1 cellular context compared by ENCODE assay signal in the genomic region with DNA sequence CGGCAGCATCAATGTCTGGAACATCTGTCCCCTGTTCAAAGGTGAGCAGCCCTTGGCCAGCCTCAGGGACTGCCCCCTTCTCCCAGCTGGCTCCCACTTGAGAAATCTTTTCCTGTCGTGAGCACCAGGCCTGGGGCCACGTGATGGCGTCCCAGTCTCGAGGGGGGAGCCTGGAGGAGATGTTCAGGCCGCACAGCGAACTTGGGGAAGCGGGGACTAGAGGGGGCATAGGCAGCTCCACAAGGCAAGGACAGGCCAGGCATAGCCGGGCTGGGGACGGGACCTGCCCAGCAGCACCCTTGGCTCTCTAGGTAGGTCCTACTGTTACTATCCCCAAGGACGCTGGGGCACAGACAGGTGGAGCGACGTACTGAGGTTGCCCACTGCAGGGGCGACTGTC.
TF ChIP-seq lines count a peak whose summit lies in the region.

No MANE protein-coding gene starts in this region.

TF ChIP-seq in HCT116, 20 proteins besides CTCF, POLR2A, EP300 and RAD21 (continued from another document):
- TF ChIP-seq, protein P1, sequence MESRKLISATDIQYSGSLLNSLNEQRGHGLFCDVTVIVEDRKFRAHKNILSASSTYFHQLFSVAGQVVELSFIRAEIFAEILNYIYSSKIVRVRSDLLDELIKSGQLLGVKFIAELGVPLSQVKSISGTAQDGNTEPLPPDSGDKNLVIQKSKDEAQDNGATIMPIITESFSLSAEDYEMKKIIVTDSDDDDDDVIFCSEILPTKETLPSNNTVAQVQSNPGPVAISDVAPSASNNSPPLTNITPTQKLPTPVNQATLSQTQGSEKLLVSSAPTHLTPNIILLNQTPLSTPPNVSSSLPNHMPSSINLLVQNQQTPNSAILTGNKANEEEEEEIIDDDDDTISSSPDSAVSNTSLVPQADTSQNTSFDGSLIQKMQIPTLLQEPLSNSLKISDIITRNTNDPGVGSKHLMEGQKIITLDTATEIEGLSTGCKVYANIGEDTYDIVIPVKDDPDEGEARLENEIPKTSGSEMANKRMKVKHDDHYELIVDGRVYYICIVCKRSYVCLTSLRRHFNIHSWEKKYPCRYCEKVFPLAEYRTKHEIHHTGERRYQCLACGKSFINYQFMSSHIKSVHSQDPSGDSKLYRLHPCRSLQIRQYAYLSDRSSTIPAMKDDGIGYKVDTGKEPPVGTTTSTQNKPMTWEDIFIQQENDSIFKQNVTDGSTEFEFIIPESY (IDR thresholded peaks at IDR 0.05; ENCODE audit: extremely low read depth, insufficient replicate concordance, low read length), result no peak
- TF ChIP-seq JUND (IDR thresholded peaks at IDR 0.05) (no peak), CEBPB (IDR thresholded peaks at IDR 0.05; ENCODE audit: low read depth) (no peak)
- TF ChIP-seq, protein P2, sequence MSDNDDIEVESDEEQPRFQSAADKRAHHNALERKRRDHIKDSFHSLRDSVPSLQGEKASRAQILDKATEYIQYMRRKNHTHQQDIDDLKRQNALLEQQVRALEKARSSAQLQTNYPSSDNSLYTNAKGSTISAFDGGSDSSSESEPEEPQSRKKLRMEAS (IDR thresholded peaks at IDR 0.05), result no peak
